Comparison of ENCODE assay signal across 12 cellular contexts in the genomic region with DNA sequence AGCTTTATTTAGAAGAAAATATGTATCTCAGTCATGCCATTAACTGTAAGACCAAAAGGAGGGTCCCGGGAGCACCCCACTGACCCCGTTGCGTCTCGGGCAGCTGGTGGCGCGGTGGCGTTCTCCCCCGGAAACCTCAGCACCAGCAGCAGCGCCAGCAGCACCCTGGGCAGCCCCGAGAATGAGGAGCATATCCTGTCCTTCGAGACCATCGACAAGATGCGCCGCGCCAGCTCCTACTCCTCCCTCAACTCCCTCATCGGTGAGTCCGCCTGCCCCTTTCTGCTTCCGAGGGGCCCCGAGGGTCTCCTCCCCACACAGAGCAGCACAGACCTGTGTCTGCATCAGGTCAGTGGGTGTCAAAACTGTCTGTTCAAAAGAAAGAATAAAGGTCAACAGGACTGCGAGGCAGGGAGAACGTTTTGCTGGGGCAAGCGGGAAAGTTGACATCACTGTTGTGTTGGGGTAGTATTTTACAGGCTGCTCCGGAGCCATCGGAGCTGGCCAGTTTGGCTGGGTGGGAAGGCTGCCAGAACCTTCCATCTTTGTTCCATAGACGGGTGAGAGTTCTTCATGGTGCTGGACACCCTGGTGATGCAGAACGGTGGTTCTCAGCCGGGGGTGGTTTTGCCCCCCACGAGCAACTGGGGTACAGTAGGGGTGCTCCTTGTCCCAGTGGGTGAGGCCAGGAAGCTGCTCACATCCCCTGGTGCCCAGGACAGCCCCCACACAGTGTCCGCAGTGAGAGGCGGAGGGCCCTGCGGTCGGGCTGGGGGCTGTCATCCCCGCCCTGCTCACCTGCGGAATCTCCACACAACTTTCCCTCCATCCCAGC.
A peak's percentile ranks its signal among the peaks of the same experiment; 100 is the strongest.
DNase-seq lines count a peak whose midpoint lies in the region; ATAC-seq and TF ChIP-seq lines count a peak whose summit lies in the region.
"Had no signal": no experiment of that assay in that cellular context is flagged by ENCODE, and none has a peak within 500 bp of the region (broad histone marks: within the 10 kb centered on the region; RNA-seq: fewer than 3 reads in every experiment).

No MANE protein-coding gene starts in this region.

- H3K4me1 Mint-ChIP-seq in stimulated activated naive CD8-positive, alpha-beta T cell treated with anti-CD3 and anti-CD28 coated beads, Interleukin-15, Interleukin-2, amounts not matched to agents 100 ng/mL and 50 ng/mL, for 24 hours (ENCODE audit: low read depth), result peaks cover 91% of the 10 kb centered on the region
- H3K4me1 Mint-ChIP-seq in activated CD8-positive, alpha-beta T cell treated with anti-CD3 and anti-CD28 coated beads for 36 hours (ENCODE audit: low read depth), result peaks cover 75% of the 10 kb centered on the region
- H3K4me1 Mint-ChIP-seq in immature natural killer cell, result peaks cover 15 to 20% of the 10 kb centered on the region in 2 donors

- POLR2A ChIA-PET in activated CD8-positive, alpha-beta T cell treated with anti-CD3 and anti-CD28 coated beads for 36 hours (lab: Charles Lee), result interaction anchor here (0.6 to 3.8 kb wide), 8 partner anchors 17 to 439 kb away, joined by 3 to 18 read pairs (median 4); no protein-coding TSS in a partner anchor
- POLR2A ChIA-PET in HEK293T (lab: Yijun Ruan, JAX), result interaction anchor here (0.7 kb wide), 1 partner anchor 438 kb away, joined by 3 read pairs; no protein-coding TSS in a partner anchor

- H3K27me3 Mint-ChIP-seq in stimulated activated naive CD8-positive, alpha-beta T cell treated with anti-CD3 and anti-CD28 coated beads, Interleukin-15, Interleukin-2, amounts not matched to agents 100 ng/mL and 50 ng/mL, for 24 hours, result no peaks in the 10 kb centered on the region
- H3K27me3 Mint-ChIP-seq in activated CD8-positive, alpha-beta T cell treated with anti-CD3 and anti-CD28 coated beads for 36 hours, result no peaks in the 10 kb centered on the region
- H3K27me3 Mint-ChIP-seq in immature natural killer cell (ENCODE audit: low read depth in 3 of 3), result peaks cover 2 to 6% (median 5%) of the 10 kb centered on the region in 3 donors

- no peak for TF ChIP-seq CTCF in activated CD8-positive, alpha-beta T cell treated with anti-CD3 and anti-CD28 coated beads for 36 hours (IDR thresholded peaks at IDR 0.05)

- intact Hi-C loops in activated CD8-positive, alpha-beta T cell treated with anti-CD3 and anti-CD28 coated beads for 36 hours (cut with micrococcal nuclease), result loop anchor here (5.0 to 10.0 kb wide), 3 partner anchors 37 to 109 kb away; no protein-coding TSS in a partner anchor

- CTCF ChIA-PET in activated CD8-positive, alpha-beta T cell treated with anti-CD3 and anti-CD28 coated beads for 36 hours (lab: Charles Lee), result interaction anchor here (0.7 to 1.2 kb wide), 5 partner anchors 20 to 466 kb away, joined by 3 to 4 read pairs (median 3); no protein-coding TSS in a partner anchor
- CTCF ChIA-PET in HEK293T (lab: Yijun Ruan, JAX), result no interaction called here

- ATAC-seq in stimulated activated naive CD8-positive, alpha-beta T cell treated with anti-CD3 and anti-CD28 coated beads, Interleukin-15, Interleukin-2, amounts not matched to agents 100 U/mL and 50 U/mL, for 24 hours, result no peak
- no peak for ATAC-seq in activated CD8-positive, alpha-beta T cell treated with anti-CD3 and anti-CD28 coated beads for 36 hours
- ATAC-seq in GM18511 (IDR thresholded peaks at IDR 0.05; ENCODE audit: unreplicated experiment), result no peak

- DNase-seq in stimulated activated naive CD8-positive, alpha-beta T cell treated with anti-CD3 and anti-CD28 coated beads, Interleukin-15, Interleukin-2, amounts not matched to agents 100 U/mL and 50 U/mL, for 24 hours, result no peak
- DNase-seq in activated CD8-positive, alpha-beta T cell treated with anti-CD3 and anti-CD28 coated beads for 36 hours, result no peak
- DNase-seq in immature natural killer cell (no peak), HEK293T (ENCODE audit: extremely low spot score) (no peak), hypothalamus (lab: John Stamatoyannopoulos, UW) (no peak), GM19238 (ENCODE audit: insufficient read length, low spot score) (no peak)
- DNase-seq: amniotic stem cell; KG1; stimulated activated naive CD4-positive, alpha-beta T cell; uterus had no signal

- no peaks in the 10 kb centered on the region for H3K9me3 Mint-ChIP-seq in stimulated activated naive CD8-positive, alpha-beta T cell treated with anti-CD3 and anti-CD28 coated beads, Interleukin-15, Interleukin-2, amounts not matched to agents 100 ng/mL and 50 ng/mL, for 24 hours
- no peaks in the 10 kb centered on the region for H3K9me3 Mint-ChIP-seq in activated CD8-positive, alpha-beta T cell treated with anti-CD3 and anti-CD28 coated beads for 36 hours
- H3K9me3 Mint-ChIP-seq in immature natural killer cell, result no peaks in the 10 kb centered on the region

- peaks cover 82% of the 10 kb centered on the region for H3K36me3 Mint-ChIP-seq in stimulated activated naive CD8-positive, alpha-beta T cell treated with anti-CD3 and anti-CD28 coated beads, Interleukin-15, Interleukin-2, amounts not matched to agents 100 ng/mL and 50 ng/mL, for 24 hours (ENCODE audit: low read depth)
- peaks cover 73% of the 10 kb centered on the region for H3K36me3 Mint-ChIP-seq in activated CD8-positive, alpha-beta T cell treated with anti-CD3 and anti-CD28 coated beads for 36 hours (ENCODE audit: low read depth)
- H3K36me3 Mint-ChIP-seq in immature natural killer cell, result peaks cover 7 to 26% (median 11%) of the 10 kb centered on the region in 3 donors

- peak overlapping the region; percentile 99 for H3K27ac Mint-ChIP-seq in stimulated activated naive CD8-positive, alpha-beta T cell treated with anti-CD3 and anti-CD28 coated beads, Interleukin-15, Interleukin-2, amounts not matched to agents 100 ng/mL and 50 ng/mL, for 24 hours
- H3K27ac Mint-ChIP-seq in activated CD8-positive, alpha-beta T cell treated with anti-CD3 and anti-CD28 coated beads for 36 hours, result peak overlapping the region; percentile 92
- H3K27ac Mint-ChIP-seq in immature natural killer cell, result peak overlapping the region in 4 of 6 donors; percentile 7 to 94 (median 58)

- peak overlapping the region; percentile 76 for H3K4me3 Mint-ChIP-seq in stimulated activated naive CD8-positive, alpha-beta T cell treated with anti-CD3 and anti-CD28 coated beads, Interleukin-15, Interleukin-2, amounts not matched to agents 100 ng/mL and 50 ng/mL, for 24 hours
- peak overlapping the region; percentile 69 for H3K4me3 Mint-ChIP-seq in activated CD8-positive, alpha-beta T cell treated with anti-CD3 and anti-CD28 coated beads for 36 hours
- peak overlapping the region in 1 of 5 donors; percentile 45 for H3K4me3 Mint-ChIP-seq in immature natural killer cell

TF ChIP-seq in HEK293T, 16 proteins besides CTCF, POLR2A, EP300 and RAD21:
- TF ChIP-seq ELF4 (IDR thresholded peaks at IDR 0.05), result no peak
- TF ChIP-seq SUZ12 (IDR thresholded peaks at IDR 0.05), result no peak
- no peak for TF ChIP-seq CTBP1 (IDR thresholded peaks at IDR 0.05; ENCODE audit: borderline replicate concordance)
- TF ChIP-seq TARDBP (IDR thresholded peaks at IDR 0.05), result no peak
- TF ChIP-seq ZNF384 (IDR thresholded peaks at IDR 0.05), result no peak
- no peak for TF ChIP-seq FOXK2 (IDR thresholded peaks at IDR 0.05)
- TF ChIP-seq ARNT (IDR thresholded peaks at IDR 0.05), result no peak
- TF ChIP-seq BHLHE40 (IDR thresholded peaks at IDR 0.05; ENCODE audit: borderline replicate concordance), result no peak
- TF ChIP-seq LEF1 (IDR thresholded peaks at IDR 0.05; ENCODE audit: borderline replicate concordance), result no peak
- TF ChIP-seq SP1 (IDR thresholded peaks at IDR 0.05), result no peak
- no peak for TF ChIP-seq FOXM1 (IDR thresholded peaks at IDR 0.05; ENCODE audit: borderline replicate concordance)
- TF ChIP-seq, protein P1, sequence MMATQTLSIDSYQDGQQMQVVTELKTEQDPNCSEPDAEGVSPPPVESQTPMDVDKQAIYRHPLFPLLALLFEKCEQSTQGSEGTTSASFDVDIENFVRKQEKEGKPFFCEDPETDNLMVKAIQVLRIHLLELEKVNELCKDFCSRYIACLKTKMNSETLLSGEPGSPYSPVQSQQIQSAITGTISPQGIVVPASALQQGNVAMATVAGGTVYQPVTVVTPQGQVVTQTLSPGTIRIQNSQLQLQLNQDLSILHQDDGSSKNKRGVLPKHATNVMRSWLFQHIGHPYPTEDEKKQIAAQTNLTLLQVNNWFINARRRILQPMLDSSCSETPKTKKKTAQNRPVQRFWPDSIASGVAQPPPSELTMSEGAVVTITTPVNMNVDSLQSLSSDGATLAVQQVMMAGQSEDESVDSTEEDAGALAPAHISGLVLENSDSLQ (IDR thresholded peaks at IDR 0.05), result no peak
